ENCODE assay signal across 16 cellular contexts in the genomic region with DNA sequence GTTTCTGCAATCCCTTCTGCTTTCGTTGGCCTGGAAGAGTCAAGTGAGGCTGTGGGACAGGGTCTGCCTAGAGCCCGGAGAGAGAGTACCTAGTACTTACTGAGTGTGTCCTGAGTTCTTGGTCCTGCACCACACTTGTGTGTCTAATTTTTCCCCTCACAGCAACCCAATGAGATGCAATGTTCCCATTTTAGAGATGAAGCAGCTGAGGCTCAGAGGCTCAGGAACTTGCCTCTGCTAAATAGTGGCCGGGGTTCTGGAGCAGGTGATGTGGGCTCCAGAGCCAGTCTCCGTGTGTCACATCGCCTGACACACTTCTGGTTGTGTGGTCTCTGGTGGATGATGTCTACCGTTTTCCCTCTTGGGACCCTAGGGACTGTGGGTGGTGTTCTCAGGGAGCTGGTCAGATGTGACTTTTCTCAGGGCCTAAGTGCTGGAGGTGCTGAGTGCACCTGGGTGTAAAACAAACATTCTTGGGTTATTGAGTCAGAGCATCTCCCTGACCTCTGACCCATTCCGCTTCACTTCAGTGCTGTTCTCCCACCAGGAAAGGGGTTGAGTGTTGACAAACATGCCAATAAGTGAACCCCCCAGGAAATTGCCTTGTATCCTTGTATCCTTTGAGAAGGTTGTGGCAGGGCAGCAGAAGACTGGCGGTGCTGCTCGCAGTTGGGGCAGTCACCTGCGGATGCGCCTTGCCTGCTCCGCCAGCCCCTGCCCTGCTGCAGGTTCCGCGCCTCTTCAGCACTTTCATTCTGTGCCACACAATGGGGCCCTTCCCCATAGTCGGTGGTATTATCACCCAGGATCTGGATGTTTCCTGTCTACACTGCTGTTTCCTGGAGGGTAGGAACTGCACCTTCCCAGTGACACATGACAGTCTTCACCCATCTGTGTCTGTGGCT. TPM values are rescaled to one million over a fixed set of nuclear protein-coding genes. Genes with fewer than 3 reads are reported as not detected.
DNase-seq lines count a peak whose midpoint lies in the region; ATAC-seq and TF ChIP-seq lines count a peak whose summit lies in the region.
"Had no signal": no experiment of that assay in that cellular context is flagged by ENCODE, and none has a peak within 500 bp of the region (broad histone marks: within the 10 kb centered on the region; RNA-seq: fewer than 3 reads in every experiment).

No MANE protein-coding gene starts in this region.

- H3K9me3 Mint-ChIP-seq in nephron, result no peaks in the 10 kb centered on the region
- H3K9me3 Mint-ChIP-seq: CD4-positive, alpha-beta memory T cell had no signal

- ATAC-seq in HCT116 (peak; percentile 56), HG03520 (IDR thresholded peaks at IDR 0.05; ENCODE audit: unreplicated experiment) (no peak)

- H3K4me3 Mint-ChIP-seq in nephron, result no peak overlapping the region
- H3K4me3 Mint-ChIP-seq: CD4-positive, alpha-beta memory T cell had no signal

- H3K27me3 ChIP-seq in BLaER1 treated with 17β-estradiol and CSF1 and Interleukin-3, amounts not matched to agents 10 nM and 100 nM, result no peaks in the 10 kb centered on the region
- H3K27me3 ChIP-seq in HCT116 (ENCODE audit: insufficient read depth, low read length) (no peaks in the 10 kb centered on the region), breast epithelium (no peaks in the 10 kb centered on the region)

- H3K27ac ChIP-seq in BLaER1 treated with 17β-estradiol and CSF1 and Interleukin-3, amounts not matched to agents 10 nM and 100 nM, result peak overlapping the region in 8 of 11 experiments; percentile 8 to 61 (median 25); a peak in 14 of 22 replicates
- H3K27ac ChIP-seq in HCT116 (ENCODE audit: low read depth, low read length) (peak overlapping the region; percentile 74), breast epithelium (peak overlapping the region; percentile 1 to 27)

- H3K9me3 ChIP-seq in BLaER1 treated with 17β-estradiol and CSF1 and Interleukin-3, amounts not matched to agents 10 nM and 100 nM (replicated peaks in 1 of 11), result peaks cover 0 to 12% (median 0%) of the 10 kb centered on the region in 11 experiments; a peak in 5 of 22 replicates
- H3K9me3 ChIP-seq in HCT116 (ENCODE audit: control insufficient read depth in 1 of 2, insufficient read depth in 1 of 2, low read depth in 1 of 2, low read length in 2 of 2) (no peaks in the 10 kb centered on the region), breast epithelium (no peaks in the 10 kb centered on the region)

- POLR2A ChIA-PET in HCT116 (lab: Charles Lee), result no interaction called here

- peak overlapping the region in 1 of 11 experiments; percentile 14; a peak in 1 of 22 replicates for H3K9ac ChIP-seq in BLaER1 treated with 17β-estradiol and CSF1 and Interleukin-3, amounts not matched to agents 10 nM and 100 nM
- peak overlapping the region; percentile 48 for H3K9ac ChIP-seq in HCT116 (ENCODE audit: low read length)

- intact Hi-C loops in HCT116 (cut with micrococcal nuclease) (loop anchor here (1.0 kb wide), 1 partner anchor 31 kb away; no protein-coding TSS in a partner anchor), breast epithelium (cut with DNase I; ENCODE audit: low total_unique reads) (loop anchor here (1.0 kb wide), 1 partner anchor 38 kb away; no protein-coding TSS in a partner anchor)

- peak; percentile 39 for DNase-seq in HCT116 (ENCODE audit: low read depth, low spot score)
- no peak for DNase-seq in breast epithelium (ENCODE audit: low spot score in 2 of 2)
- DNase-seq in iPS-NIHi7 (ENCODE audit: extremely low spot score), result no peak
- no peak for DNase-seq in stimulated activated CD4-positive, alpha-beta T cell treated with anti-CD3 and anti-CD28 coated beads, Interleukin-15, amount 100 ng/mL, for 24 hours
- DNase-seq in activated effector memory CD4-positive, alpha-beta T cell treated with anti-CD3 and anti-CD28 coated beads, Interleukin-2, amount 50 U/mL, for 16 hours, result no peak
- DNase-seq: activated CD4-positive, alpha-beta T cell treated with anti-CD3 and anti-CD28 coated beads, Interleukin-2, amount 50 U/mL, for 48 hours; activated gamma-delta T cell; CD4-positive, alpha-beta memory T cell; KG1; NCI-H2107; stimulated activated CD4-positive, alpha-beta T cell treated with anti-CD3 and anti-CD28 coated beads, Interleukin-4, amount 100 ng/mL, for 1 hour; stimulated activated naive CD4-positive, alpha-beta T cell; T-helper 1 cell had no signal

- H3K9me2 ChIP-seq in HCT116 (ENCODE audit: insufficient read depth), result no peaks in the 10 kb centered on the region

- TF ChIP-seq POLR2A in HCT116 (IDR thresholded peaks at IDR 0.05; ENCODE audit: borderline replicate concordance, extremely low read depth, insufficient read depth, insufficient read length) (no peak), breast epithelium (IDR thresholded peaks at IDR 0.05) (no peak)

- H3K4me2 ChIP-seq in BLaER1 treated with 17β-estradiol and CSF1 and Interleukin-3, amounts not matched to agents 10 nM and 100 nM, result peak overlapping the region; percentile 41 to 65 (median 55); a peak in 21 of 22 replicates
- H3K4me2 ChIP-seq in HCT116 (ENCODE audit: low read length), result peak overlapping the region; percentile 62

- H3K4me1 ChIP-seq in BLaER1 treated with 17β-estradiol and CSF1 and Interleukin-3, amounts not matched to agents 10 nM and 100 nM, result peaks cover 81 to 100% (median 86%) of the 10 kb centered on the region in 10 experiments
- H3K4me1 ChIP-seq in HCT116 (ENCODE audit: control insufficient read depth in 1 of 2, insufficient read depth in 2 of 2, low read length in 2 of 2) (peaks cover 62 to 71% of the 10 kb centered on the region in 2 experiments), breast epithelium (no peaks in the 10 kb centered on the region)

- H2AFZ ChIP-seq in HCT116 (ENCODE audit: low read depth, low read length, poor library complexity, severe bottlenecking), result no peak overlapping the region

- H3K36me3 Mint-ChIP-seq in nephron (ENCODE audit: low read depth), result peaks cover 16% of the 10 kb centered on the region

- peak overlapping the region in 2 of 3 experiments; percentile 20 to 71 for H3K27ac Mint-ChIP-seq in nephron

- TF ChIP-seq CTCF in HCT116 (IDR thresholded peaks at IDR 0.05 in 2 of 3, conservative IDR thresholded peaks at IDR 0.05 in 1 of 3; ENCODE audit: borderline replicate concordance in 1 of 3, insufficient read depth in 1 of 3, low read depth in 2 of 3, low read length in 2 of 3) (no peak), breast epithelium (IDR thresholded peaks at IDR 0.05) (no peak), nephron (IDR thresholded peaks at IDR 0.05; ENCODE audit: unreplicated experiment in 3 of 3) (no peak)

- H4K20me1 ChIP-seq in BLaER1 treated with 17β-estradiol and CSF1 and Interleukin-3, amounts not matched to agents 10 nM and 100 nM, result peaks cover 62 to 100% (median 80%) of the 10 kb centered on the region in 11 experiments; a peak in 21 of 22 replicates
- 0 out of 2 replicates have a peak, but pooled peaks cover 3% of the 10 kb centered on the region for H4K20me1 ChIP-seq in HCT116 (ENCODE audit: insufficient read depth)

- H3K27me3 Mint-ChIP-seq in nephron (ENCODE audit: low read depth), result no peaks in the 10 kb centered on the region
- H3K27me3 Mint-ChIP-seq: CD4-positive, alpha-beta memory T cell had no signal

- RAD21 ChIA-PET in HCT116 (lab: Charles Lee; ENCODE audit: low non-redundant PET in 1 of 2, low total read pairs in 2 of 2, uncharacterized antibody in 2 of 2, unreplicated experiment in 2 of 2), result no interaction called here

- H3K36me3 ChIP-seq in BLaER1 treated with 17β-estradiol and CSF1 and Interleukin-3, amounts not matched to agents 10 nM and 100 nM, result peaks cover 81 to 100% (median 99%) of the 10 kb centered on the region in 11 experiments
- H3K36me3 ChIP-seq in HCT116 (ENCODE audit: control insufficient read depth in 1 of 2, insufficient read depth in 2 of 2, low read length in 2 of 2) (peaks cover 0 to 17% of the 10 kb centered on the region in 2 experiments; a peak in 2 of 4 replicates), breast epithelium (no peaks in the 10 kb centered on the region)

- no TSS peak for BruUV-seq in HCT116 (replicated peaks; lab: Mats Ljungman, UMichigan)

- CTCF ChIA-PET in HCT116 (lab: Charles Lee), result interaction anchor here (1.0 to 1.8 kb wide), 3 partner anchors 9 to 175 kb away, joined by 3 to 13 read pairs (median 6); no protein-coding TSS in a partner anchor

- H3K4me3 ChIP-seq in BLaER1 treated with 17β-estradiol and CSF1 and Interleukin-3, amounts not matched to agents 10 nM and 100 nM, result no peak overlapping the region
- H3K4me3 ChIP-seq in HCT116 (replicated peaks in 1 of 2; ENCODE audit: low read depth in 1 of 2, low read length in 2 of 2) (peak overlapping the region in 1 of 2 experiments; percentile 13; a peak in 2 of 4 replicates), breast epithelium (no peak overlapping the region)

- H3K4me1 Mint-ChIP-seq in nephron, result peaks cover 19% of the 10 kb centered on the region

- TF ChIP-seq RAD21 in HCT116 (IDR thresholded peaks at IDR 0.05; ENCODE audit: low read depth), result no peak

- peaks cover 59% of the 10 kb centered on the region for H3K79me2 ChIP-seq in HCT116 (ENCODE audit: insufficient read depth, low read length)

TF ChIP-seq in HCT116, 20 proteins besides CTCF, POLR2A, EP300 and RAD21:
- TF ChIP-seq YY1 (IDR thresholded peaks at IDR 0.05; ENCODE audit: extremely low read depth, insufficient replicate concordance, low read depth, low read length) (no peak), EZH2phosphoT487 (IDR thresholded peaks at IDR 0.05; ENCODE audit: borderline replicate concordance) (no peak), EZH2 (IDR thresholded peaks at IDR 0.05) (no peak), FOSL1 (IDR thresholded peaks at IDR 0.05; ENCODE audit: low read depth) (peak; percentile 37; the same call in 1 of the 2 replicates), TCF7L2 (IDR thresholded peaks at IDR 0.05; ENCODE audit: borderline replicate concordance, extremely low read depth, insufficient read depth, insufficient read length) (no peak)
- TF ChIP-seq, protein P1, sequence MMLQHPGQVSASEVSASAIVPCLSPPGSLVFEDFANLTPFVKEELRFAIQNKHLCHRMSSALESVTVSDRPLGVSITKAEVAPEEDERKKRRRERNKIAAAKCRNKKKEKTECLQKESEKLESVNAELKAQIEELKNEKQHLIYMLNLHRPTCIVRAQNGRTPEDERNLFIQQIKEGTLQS (IDR thresholded peaks at IDR 0.05), result no peak
TF ChIP-seq in HCT116: peak in this region for 1.

RNA-seq across cellular contexts. Expression of gene HK2, which starts 32.1 kb away (rescaled TPM):
- total RNA-seq in HCT116 (2021; ENCODE audit: unreplicated experiment) (42.5 TPM), breast epithelium (10 to 100 TPM in 2 of 3 donors, 1 to 10 TPM in 1; 9.8 to 39.2 (median 19.9) TPM)
- polyA plus RNA-seq in HCT116 (2012), result 53.6 and 66.0 TPM in 2 replicates

Comparison
In these comparisons a context has a peak if more than half of its experiments do, and no peak if none do; other contexts are left out.
1. H3K27ac ChIP-seq: peak in every context shown above with its lines; median percentile 74 in HCT116; 25 in BLaER1 treated with 17β-estradiol and CSF1 and Interleukin-3, amounts not matched to agents 10 nM and 100 nM; 14 in breast epithelium.